Comparison of ENCODE assay signal across 8 cellular contexts in the genomic region with DNA sequence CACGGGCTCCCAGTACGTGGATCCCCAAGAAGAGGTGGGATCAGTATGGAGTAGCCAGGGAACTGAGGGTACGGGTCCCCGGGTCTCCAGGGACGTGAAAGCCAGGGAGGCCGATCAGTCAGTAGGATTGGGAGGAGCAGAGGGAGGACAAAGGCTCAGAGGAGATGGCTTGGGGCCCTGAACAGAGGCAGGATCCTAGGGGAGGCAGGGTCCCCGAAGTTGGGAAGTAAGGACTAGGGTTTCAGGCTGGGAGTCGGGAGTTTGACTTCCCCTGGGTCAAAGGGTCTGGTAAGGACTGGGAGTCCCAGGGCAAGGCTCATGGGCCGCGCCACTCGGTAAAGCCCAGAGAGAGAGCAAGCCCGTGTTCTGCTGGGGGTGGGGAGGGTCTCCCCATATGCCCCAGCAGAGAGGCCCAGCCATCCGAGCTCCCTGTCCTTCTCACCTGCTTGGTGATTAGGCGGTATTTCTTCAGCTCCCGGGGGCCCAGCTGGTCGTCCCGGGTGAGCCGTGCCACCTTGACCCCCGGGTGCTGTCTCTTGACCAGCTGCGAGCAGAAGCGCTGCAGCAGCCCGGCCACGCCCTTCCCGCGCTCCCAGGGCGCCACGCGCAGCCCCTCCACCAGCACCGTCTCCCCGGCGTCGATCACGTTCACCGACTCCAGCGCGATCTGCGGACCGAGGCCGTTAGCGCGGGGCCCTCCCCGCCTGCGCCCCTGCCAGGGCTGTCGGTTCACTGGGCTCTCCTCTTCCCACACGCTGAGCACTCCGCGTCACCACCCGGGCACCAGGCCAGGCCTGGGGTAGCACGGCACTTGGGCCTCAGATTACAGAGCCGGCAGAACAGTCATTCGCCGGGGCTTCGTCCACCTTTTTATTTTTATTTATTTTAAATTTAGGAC. TPM values are rescaled to one million over a fixed set of nuclear protein-coding genes. Genes with fewer than 3 reads are reported as not detected.
DNase-seq lines count a peak whose midpoint lies in the region; ATAC-seq and TF ChIP-seq lines count a peak whose summit lies in the region.

No MANE protein-coding gene starts in this region.

- no peaks in the 10 kb centered on the region for H3K9me3 ChIP-seq in gastrocnemius medialis

- ATAC-seq in Right ventricle myocardium inferior (peak; percentile 61), gastrocnemius medialis (peak in 1 of 2 donors; percentile 57), GM21737 (IDR thresholded peaks at IDR 0.05; ENCODE audit: unreplicated experiment) (no peak)

- no peak for TF ChIP-seq POLR2A in gastrocnemius medialis (IDR thresholded peaks at IDR 0.05)

- DNase-seq in AG10803 (ENCODE audit: low read depth) (peak; percentile 63), HFFc6 (peak; percentile 70), T1000 (lab: John Stamatoyannopoulos, UW) (peak; percentile 72), Right ventricle myocardium inferior (ENCODE audit: missing footprints) (no peak), gastrocnemius medialis (peak in 1 of 2 donors; percentile 28), NCI-H187 (lab: John Stamatoyannopoulos, UW) (no peak), NCI-H526 treated with DMSO at 0.1 percent for 48 hours (lab: John Stamatoyannopoulos, UW) (no peak)

- H3K36me3 ChIP-seq in gastrocnemius medialis, result no peaks in the 10 kb centered on the region

- peaks cover 14 to 31% of the 10 kb centered on the region in 2 donors for H3K4me1 ChIP-seq in gastrocnemius medialis

- in situ Hi-C loops in gastrocnemius medialis (cut with MboI; ENCODE audit: low sequenced_read_pairs in 4 of 4), result no loop called here

- H3K4me3 ChIP-seq in AG10803 (ENCODE audit: low read length), result peak overlapping the region; percentile 20
- H3K4me3 ChIP-seq in gastrocnemius medialis, result peak overlapping the region; percentile 30 to 46 (median 36)

- no peak for TF ChIP-seq CTCF in AG10803 (conservative IDR thresholded peaks at IDR 0.05; ENCODE audit: low read length)
- TF ChIP-seq CTCF in HFFc6 (IDR thresholded peaks at IDR 0.05), result no peak
- no peak for TF ChIP-seq CTCF in gastrocnemius medialis (IDR thresholded peaks at IDR 0.05 in 4 of 5, conservative IDR thresholded peaks at IDR 0.05 in 1 of 5)

- no peaks in the 10 kb centered on the region for H3K9me3 Mint-ChIP-seq in HFFc6

- H3K27ac ChIP-seq in gastrocnemius medialis, result no peak overlapping the region

- H3K36me3 Mint-ChIP-seq in HFFc6 (ENCODE audit: low read depth), result no peaks in the 10 kb centered on the region

- H3K27me3 Mint-ChIP-seq in HFFc6 (ENCODE audit: insufficient read depth), result peaks cover 69% of the 10 kb centered on the region

- H3K4me3 Mint-ChIP-seq in HFFc6, result peak overlapping the region; percentile 71

- intact Hi-C loops in Right ventricle myocardium inferior (cut with DNase I), result no loop called here
- intact Hi-C loops in gastrocnemius medialis (cut with DNase I; ENCODE audit: low total_unique reads), result no loop called here

- peaks cover 52% of the 10 kb centered on the region for H3K4me1 Mint-ChIP-seq in HFFc6 (ENCODE audit: low read depth)

- no peak overlapping the region for H3K27ac Mint-ChIP-seq in HFFc6

- peaks cover 92 to 100% (median 100%) of the 10 kb centered on the region in 3 donors for H3K27me3 ChIP-seq in gastrocnemius medialis

RNA-seq across cellular contexts. Expression of a gene that starts 7.0 kb away (rescaled TPM):
- not detected for total RNA-seq in HFFc6 (2021; fragmentation: NEBNext Ultra II Directional; extraction: Animal tissue kit (Norgen Biotek cat#: 25700))
- total RNA-seq in Right ventricle myocardium inferior (not detected), gastrocnemius medialis (not detected)

RNA-seq across cellular contexts. Expression of a gene that starts 7.7 kb away (rescaled TPM):
- under 1 TPM; 0.19 to 0.78 (median 0.35) TPM for total RNA-seq in HFFc6 (2021; fragmentation: NEBNext Ultra II Directional; extraction: Animal tissue kit (Norgen Biotek cat#: 25700))
- total RNA-seq in Right ventricle myocardium inferior, result not detected
- not detected for total RNA-seq in gastrocnemius medialis

RNA-seq across cellular contexts. Expression of a gene that starts 18.8 kb away (rescaled TPM):
- 100 to 1,000 TPM; 154 to 176 (median 166) TPM for total RNA-seq in HFFc6 (2021; fragmentation: NEBNext Ultra II Directional; extraction: Animal tissue kit (Norgen Biotek cat#: 25700))
- 12.8 TPM for total RNA-seq in Right ventricle myocardium inferior
- 10 to 100 TPM in 3 of 4 donors, 1 to 10 TPM in 1; 5.5 to 24.4 (median 15.6) TPM for total RNA-seq in gastrocnemius medialis

RNA-seq across cellular contexts. Expression of a gene that starts 27.7 kb away (rescaled TPM):
- not detected for total RNA-seq in HFFc6 (2021; fragmentation: NEBNext Ultra II Directional; extraction: Animal tissue kit (Norgen Biotek cat#: 25700))
- total RNA-seq in Right ventricle myocardium inferior (not detected), gastrocnemius medialis (not detected)

RNA-seq across cellular contexts. Expression of a gene that starts 44.3 kb away (rescaled TPM):
- 100 to 1,000 TPM; 128 to 179 (median 140) TPM for total RNA-seq in HFFc6 (2021; fragmentation: NEBNext Ultra II Directional; extraction: Animal tissue kit (Norgen Biotek cat#: 25700))
- 41.7 TPM for total RNA-seq in Right ventricle myocardium inferior
- total RNA-seq in gastrocnemius medialis, result 10 to 100 TPM in 3 of 4 donors, 1 to 10 TPM in 1; 8.2 to 24.2 (median 15.5) TPM

Comparison
In these comparisons a context has a peak if more than half of its experiments do, and no peak if none do; other contexts are left out.
1. DNase-seq: peak in AG10803 (single experiment), HFFc6 (single experiment) and T1000 (single experiment); none in Right ventricle myocardium inferior (single experiment), NCI-H187 (0 of 2) and NCI-H526 treated with DMSO at 0.1 percent for 48 hours (single experiment).
2. RNA of a gene that starts 18.8 kb away (total RNA-seq): 154 to 176 TPM in HFFc6; 5.5 to 24.4 TPM in gastrocnemius medialis and 12.8 TPM in Right ventricle myocardium inferior (single experiment); every median in the first group is over 4 times any median in the second.